11 cellular contexts compared by ENCODE assay signal in genomic region chr12:123118397-123118945, GRCh38. TPM values are rescaled to one million over a fixed set of nuclear protein-coding genes. Genes with fewer than 3 reads are reported as not detected.
DNase-seq lines count a peak whose midpoint lies in the region; ATAC-seq and TF ChIP-seq lines count a peak whose summit lies in the region.
"Had no signal": no experiment of that assay in that cellular context is flagged by ENCODE, and none has a peak within 500 bp of the region (broad histone marks: within the 10 kb centered on the region; RNA-seq: fewer than 3 reads in every experiment).

No MANE protein-coding gene starts in this region.

- no peak for ATAC-seq in CD8-positive, alpha-beta T cell

- POLR2A ChIA-PET in CD8-positive, alpha-beta T cell (lab: Charles Lee) = interaction anchor here (1.2 to 1.3 kb wide), 2 partner anchors 11 to 32 kb away, joined by 4 to 5 read pairs; partner anchors contain the start of gene PITPNM2

- no peaks in the 10 kb centered on the region for H3K27me3 ChIP-seq in CD8-positive, alpha-beta T cell (ENCODE audit: insufficient read depth, low read length)
- H3K27me3 ChIP-seq in rectal smooth muscle tissue (ENCODE audit: control insufficient read depth, insufficient read depth, low read length) (no peaks in the 10 kb centered on the region), left ventricle myocardium inferior (ENCODE audit: low read depth) (no peaks in the 10 kb centered on the region)
- H3K27me3 ChIP-seq: right atrium auricular region had no signal

- CTCF ChIA-PET in CD8-positive, alpha-beta T cell (lab: Charles Lee) = interaction anchor here (0.8 to 1.1 kb wide), 3 partner anchors 17 to 144 kb away, joined by 3 read pairs; partner anchors contain the start of gene OGFOD2

- H3K36me3 Mint-ChIP-seq in CD8-positive, alpha-beta T cell = no peaks in the 10 kb centered on the region

- H3K4me3 ChIP-seq in CD8-positive, alpha-beta T cell (ENCODE audit: low read depth, low read length) = no peak overlapping the region
- H3K4me3 ChIP-seq in rectal smooth muscle tissue (ENCODE audit: low read length) (no peak overlapping the region), left ventricle myocardium inferior (no peak overlapping the region)
- H3K4me3 ChIP-seq: right atrium auricular region had no signal

- no peaks in the 10 kb centered on the region for H3K9me3 ChIP-seq in CD8-positive, alpha-beta T cell (ENCODE audit: low read length)
- no peaks in the 10 kb centered on the region for H3K9me3 ChIP-seq in left ventricle myocardium inferior (replicated peaks)
- H3K9me3 ChIP-seq: Caco-2, right atrium auricular region had no signal

- H3K36me3 ChIP-seq in CD8-positive, alpha-beta T cell (ENCODE audit: insufficient read depth, low read length) = no peaks in the 10 kb centered on the region
- no peaks in the 10 kb centered on the region for H3K36me3 ChIP-seq in rectal smooth muscle tissue (ENCODE audit: control insufficient read depth, insufficient read depth, low read length)
- no peaks in the 10 kb centered on the region for H3K36me3 ChIP-seq in left ventricle myocardium inferior
- H3K36me3 ChIP-seq: right atrium auricular region had no signal

- peak overlapping the region; percentile 19 for H3K27ac Mint-ChIP-seq in CD8-positive, alpha-beta T cell

- H3K4me1 ChIP-seq in CD8-positive, alpha-beta T cell (ENCODE audit: insufficient read depth, low read length) = peaks cover 61% of the 10 kb centered on the region
- H3K4me1 ChIP-seq in rectal smooth muscle tissue (ENCODE audit: control insufficient read depth, insufficient read depth, low read length) = peaks cover 44% of the 10 kb centered on the region
- peaks cover 78% of the 10 kb centered on the region for H3K4me1 ChIP-seq in left ventricle myocardium inferior
- H3K4me1 ChIP-seq: Caco-2 had no signal

- no peak for TF ChIP-seq CTCF in CD8-positive, alpha-beta T cell (IDR thresholded peaks at IDR 0.05)
- TF ChIP-seq CTCF in left ventricle myocardium inferior (IDR thresholded peaks at IDR 0.05; ENCODE audit: borderline replicate concordance) = no peak

- H3K4me3 Mint-ChIP-seq in CD8-positive, alpha-beta T cell = no peak overlapping the region

- no peaks in the 10 kb centered on the region for H3K27me3 Mint-ChIP-seq in CD8-positive, alpha-beta T cell (ENCODE audit: low read depth)

- H3K9ac ChIP-seq in rectal smooth muscle tissue (ENCODE audit: low read length) = peak overlapping the region; percentile 19
- H3K9ac ChIP-seq: KMS-11 had no signal

- DNase-seq in CD8-positive, alpha-beta T cell = no peak
- peak; percentile 53 for DNase-seq in NCI-H146 treated with DMSO at 0.1 percent for 48 hours (lab: John Stamatoyannopoulos, UW; ENCODE audit: unreplicated experiment)
- DNase-seq in caudate nucleus (lab: John Stamatoyannopoulos, UW) = no peak
- no peak for DNase-seq in activated CD8-positive, alpha-beta memory T cell treated with anti-CD3 and anti-CD28 coated beads, Interleukin-2, amount 50 U/mL, for 4 hours
- no peak for DNase-seq in glomerular visceral epithelial cell (ENCODE audit: extremely low spot score)
- DNase-seq in left ventricle myocardium inferior = no peak
- DNase-seq: Caco-2, cortex of kidney had no signal

- H3K4me1 Mint-ChIP-seq in CD8-positive, alpha-beta T cell (ENCODE audit: low read depth) = peaks cover 83% of the 10 kb centered on the region

- intact Hi-C loops in CD8-positive, alpha-beta T cell (cut with DNase I, micrococcal nuclease) = no loop called here
- intact Hi-C loops in left ventricle myocardium inferior (cut with micrococcal nuclease) = no loop called here

- H3K9me3 Mint-ChIP-seq in CD8-positive, alpha-beta T cell = no peaks in the 10 kb centered on the region

- H3K27ac ChIP-seq in CD8-positive, alpha-beta T cell (ENCODE audit: low read depth, low read length) = no peak overlapping the region
- H3K27ac ChIP-seq in caudate nucleus (ENCODE audit: low read depth, low read length) = peak overlapping the region; percentile 41
- H3K27ac ChIP-seq in rectal smooth muscle tissue (ENCODE audit: low read depth, low read length) = peak overlapping the region; percentile 90
- no peak overlapping the region for H3K27ac ChIP-seq in left ventricle myocardium inferior (replicated peaks)
- H3K27ac ChIP-seq: right atrium auricular region had no signal

RNA-seq across cellular contexts. Expression of gene PITPNM2, which starts 32.4 kb away (rescaled TPM):
- 10 to 100 TPM; 28.1 to 29.2 TPM for total RNA-seq in CD8-positive, alpha-beta T cell
- 18.4 TPM for total RNA-seq in left ventricle myocardium inferior

Comparison
In these comparisons a context has a peak if more than half of its experiments do, and no peak if none do; other contexts are left out.
1. H3K27ac ChIP-seq: peak in caudate nucleus (single experiment) and rectal smooth muscle tissue (single experiment); none in CD8-positive, alpha-beta T cell (single experiment) and left ventricle myocardium inferior (single experiment).